In the genomic region with DNA sequence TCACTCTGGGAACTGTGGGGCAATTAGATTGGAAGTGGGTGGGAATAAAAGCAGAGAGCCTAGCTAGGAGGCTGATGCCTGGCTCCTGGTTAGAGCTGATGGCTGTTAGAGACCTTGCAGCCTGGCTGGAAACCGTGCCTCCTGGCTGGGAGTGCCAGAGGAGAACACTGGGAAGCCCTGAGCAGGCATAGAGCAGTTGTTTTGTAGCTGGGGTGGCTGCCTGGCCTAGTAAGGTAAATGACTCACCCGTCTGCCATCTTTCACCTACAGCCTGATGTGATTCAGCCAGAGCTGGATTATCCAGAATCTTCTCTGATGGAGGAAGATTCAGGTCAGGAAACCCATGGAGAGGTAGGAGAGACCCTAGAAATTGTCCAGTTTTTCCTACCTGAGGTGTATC, we compare ENCODE assay signal across 15 cellular contexts. TPM values are rescaled to one million over a fixed set of nuclear protein-coding genes. Genes with fewer than 3 reads are reported as not detected.
DNase-seq lines count a peak whose midpoint lies in the region; ATAC-seq, FAIRE-seq and TF ChIP-seq lines count a peak whose summit lies in the region.
"Had no signal": no experiment of that assay in that cellular context is flagged by ENCODE, and none has a peak within 500 bp of the region (broad histone marks: within the 10 kb centered on the region; RNA-seq: fewer than 3 reads in every experiment).

No MANE protein-coding gene starts in this region.

- no peak for TF ChIP-seq CTCF in AG10803 (conservative IDR thresholded peaks at IDR 0.05; ENCODE audit: low read length)
- no peak for TF ChIP-seq CTCF in H1 (IDR thresholded peaks at IDR 0.05; ENCODE audit: control extremely low read depth in 1 of 3, insufficient read depth in 1 of 3, low read depth in 1 of 3, low read length in 3 of 3)
- TF ChIP-seq CTCF in transverse colon (IDR thresholded peaks at IDR 0.05), result no peak

- H3K27me3 ChIP-seq in H1 (replicated peaks in 1 of 4; ENCODE audit: control insufficient read depth in 3 of 4, extremely low read depth in 1 of 4, insufficient read depth in 3 of 4, low read length in 3 of 4) (no peaks in the 10 kb centered on the region), mesenchymal stem cell (ENCODE audit: control insufficient read depth in 1 of 2, insufficient read depth in 1 of 2, low read length in 2 of 2) (no peaks in the 10 kb centered on the region), transverse colon (no peaks in the 10 kb centered on the region)
- no peaks in the 10 kb centered on the region for H3K27me3 ChIP-seq in effector memory CD4-positive, alpha-beta T cell (replicated peaks; ENCODE audit: control insufficient read depth, insufficient read depth, low read length, poor library complexity, severe bottlenecking)
- H3K27me3 ChIP-seq: BLaER1 treated with 17β-estradiol and CSF1 and Interleukin-3, amounts not matched to agents 10 nM and 100 nM; SJSA1; tibial artery had no signal

- H4K20me1 ChIP-seq in H1 (replicated peaks in 1 of 2; ENCODE audit: control insufficient read depth in 1 of 2, insufficient read depth in 2 of 2, low read length in 2 of 2), result peaks cover 0 to under 1% of the 10 kb centered on the region in 2 experiments

- H3K14ac ChIP-seq in H1 (ENCODE audit: insufficient read length) (no peak overlapping the region), mesenchymal stem cell (ENCODE audit: low read length in 2 of 2) (no peak overlapping the region)

- no peak overlapping the region for H4K8ac ChIP-seq in H1 (ENCODE audit: extremely low read depth, insufficient read depth, low read length)
- no peak overlapping the region for H4K8ac ChIP-seq in mesenchymal stem cell (ENCODE audit: low read length)

- POLR2A ChIA-PET in H1 (lab: Charles Lee; ENCODE audit: partially characterized antibody), result interaction anchor here (0.7 to 1.1 kb wide), 2 partner anchors 12 to 17 kb away, joined by 3 read pairs; no protein-coding TSS in a partner anchor

- H3K18ac ChIP-seq in H1 (ENCODE audit: extremely low read depth, low read length), result no peak overlapping the region
- H3K18ac ChIP-seq in mesenchymal stem cell (ENCODE audit: low read depth in 1 of 2, low read length in 2 of 2), result peak overlapping the region in 1 of 2 experiments; percentile 18

- no peak overlapping the region for H2BK120ac ChIP-seq in H1 (replicated peaks; ENCODE audit: low read depth, low read length)
- no peak overlapping the region for H2BK120ac ChIP-seq in mesenchymal stem cell (ENCODE audit: low read depth, low read length)

- H3K79me1 ChIP-seq in H1 (ENCODE audit: low read depth, low read length) (peaks cover 2% of the 10 kb centered on the region; the same call in 1 of the 2 replicates), mesenchymal stem cell (replicated peaks; ENCODE audit: low read length, poor library complexity, severe bottlenecking) (peaks cover 13% of the 10 kb centered on the region)

- no peak overlapping the region for H2BK20ac ChIP-seq in H1 (ENCODE audit: low read length)

- DNase-seq in AG10803 (ENCODE audit: low read depth) (peak; percentile 29), M059J (ENCODE audit: low read depth) (peak; percentile 82), H1 (ENCODE audit: low read depth in 1 of 2, low spot score in 2 of 2) (peak in 1 of 2 experiments; percentile 23), mesenchymal stem cell (peak; percentile 26), transverse colon (no peak), amniotic stem cell (lab: John Stamatoyannopoulos, UW) (no peak)
- no peak for DNase-seq in effector memory CD4-positive, alpha-beta T cell
- DNase-seq: activated T-cell treated with anti-CD3 and anti-CD28 coated beads, Interleukin-2, amount 50 U/mL, for 72 hours; tibial artery had no signal

- no peaks in the 10 kb centered on the region; the same call in 1 of the 2 replicates for H3K23me2 ChIP-seq in H1 (ENCODE audit: low read depth, low read length)

- H2BK15ac ChIP-seq in H1 (ENCODE audit: low read length), result no peak overlapping the region
- no peak overlapping the region for H2BK15ac ChIP-seq in mesenchymal stem cell (ENCODE audit: low read depth, poor library complexity, severe bottlenecking)

- H3K4me3 ChIP-seq in AG10803 (ENCODE audit: low read length), result no peak overlapping the region
- no peak overlapping the region for H3K4me3 ChIP-seq in H1 (ENCODE audit: extremely low read depth in 1 of 4, insufficient read depth in 2 of 4, low read depth in 3 of 4, low read length in 4 of 4)
- H3K4me3 ChIP-seq in mesenchymal stem cell (ENCODE audit: insufficient read depth in 1 of 2, low read depth in 1 of 2, low read length in 2 of 2), result no peak overlapping the region
- no peak overlapping the region for H3K4me3 ChIP-seq in transverse colon
- H3K4me3 ChIP-seq in effector memory CD4-positive, alpha-beta T cell (ENCODE audit: insufficient read depth, low read depth, low read length, poor library complexity, severe bottlenecking), result no peak overlapping the region
- H3K4me3 ChIP-seq: BLaER1 treated with 17β-estradiol and CSF1 and Interleukin-3, amounts not matched to agents 10 nM and 100 nM; lung; SJSA1; tibial artery had no signal

- H2AFZ ChIP-seq in H1 (ENCODE audit: low read length) (no peak overlapping the region), mesenchymal stem cell (ENCODE audit: low read depth, low read length) (no peak overlapping the region)

- no peak for ATAC-seq in HG03378 (IDR thresholded peaks at IDR 0.05; ENCODE audit: unreplicated experiment)
- ATAC-seq: activated T-cell treated with anti-CD3 and anti-CD28 coated beads, Interleukin-2, amount 50 U/mL, for 72 hours had no signal

- H3K4me2 ChIP-seq in H1 (ENCODE audit: insufficient read depth in 1 of 2, low read depth in 2 of 2, low read length in 2 of 2) (no peak overlapping the region), mesenchymal stem cell (ENCODE audit: low read length, poor library complexity, severe bottlenecking) (no peak overlapping the region)
- H3K4me2 ChIP-seq: BLaER1 treated with 17β-estradiol and CSF1 and Interleukin-3, amounts not matched to agents 10 nM and 100 nM had no signal

- no peaks in the 10 kb centered on the region for H3K9me3 ChIP-seq in H1 (ENCODE audit: insufficient read depth in 2 of 2, low read depth in 1 of 2, low read length in 1 of 2)
- H3K9me3 ChIP-seq in mesenchymal stem cell (ENCODE audit: control insufficient read depth, low read length), result no peaks in the 10 kb centered on the region
- H3K9me3 ChIP-seq in transverse colon, result no peaks in the 10 kb centered on the region
- no peaks in the 10 kb centered on the region for H3K9me3 ChIP-seq in effector memory CD4-positive, alpha-beta T cell (ENCODE audit: control insufficient read depth, low read length)
- H3K9me3 ChIP-seq: BLaER1 treated with 17β-estradiol and CSF1 and Interleukin-3, amounts not matched to agents 10 nM and 100 nM; SJSA1; tibial artery had no signal

- in situ Hi-C loops in transverse colon (cut with MboI; ENCODE audit: low pct_ligation_motif_present in 1 of 4, low pct_unique_long_range_greater_than_20kb in 1 of 4, low sequenced_read_pairs in 3 of 4), result no loop called here

- CTCF ChIA-PET in H1 (lab: Charles Lee; ENCODE audit: partially characterized antibody), result interaction anchor here (0.6 to 5.2 kb wide), 22 partner anchors 10 to 508 kb away, joined by 3 to 33 read pairs (median 4); no protein-coding TSS in a partner anchor

- intact Hi-C loops in transverse colon (cut with DNase I; ENCODE audit: low total_unique reads), result no loop called here

- H3K79me2 ChIP-seq in H1 (ENCODE audit: control insufficient read depth in 1 of 2, insufficient read depth in 2 of 2, low read length in 2 of 2), result peaks cover 1 to 2% of the 10 kb centered on the region in 2 experiments; a peak in 2 of 4 replicates

- H3K36me3 ChIP-seq in H1 (ENCODE audit: control insufficient read depth in 2 of 4, insufficient read depth in 4 of 4, low read length in 3 of 4) (peaks cover 3 to 13% (median 6%) of the 10 kb centered on the region in 4 experiments; a peak in 6 of 8 replicates), mesenchymal stem cell (ENCODE audit: control insufficient read depth in 1 of 2, insufficient read depth in 2 of 2, low read depth in 1 of 2, low read length in 2 of 2) (peaks cover 19 to 24% of the 10 kb centered on the region in 2 experiments), transverse colon (peaks cover 0 to 11% (median 6%) of the 10 kb centered on the region in 4 donors)
- H3K36me3 ChIP-seq in effector memory CD4-positive, alpha-beta T cell (ENCODE audit: control insufficient read depth, insufficient read depth, low read length), result peaks cover 16% of the 10 kb centered on the region

- no peak overlapping the region for H3K27ac ChIP-seq in H1 (ENCODE audit: low read depth, low read length)
- H3K27ac ChIP-seq in mesenchymal stem cell (ENCODE audit: low read length, poor library complexity, severe bottlenecking), result peak overlapping the region; percentile 72
- H3K27ac ChIP-seq in transverse colon, result no peak overlapping the region
- H3K27ac ChIP-seq in effector memory CD4-positive, alpha-beta T cell (ENCODE audit: insufficient read depth, low read length, poor library complexity, severe bottlenecking), result no peak overlapping the region
- H3K27ac ChIP-seq: BLaER1 treated with 17β-estradiol and CSF1 and Interleukin-3, amounts not matched to agents 10 nM and 100 nM; SJSA1; tibial artery had no signal

- no peak for FAIRE-seq in H1 (lab: Jason Lieb, UNC)
- FAIRE-seq: frontal cortex had no signal

- H3K4ac ChIP-seq in H1 (replicated peaks; ENCODE audit: insufficient read length, low read depth, low read length) (no peak overlapping the region), mesenchymal stem cell (ENCODE audit: low read depth in 1 of 2, low read length in 2 of 2) (no peak overlapping the region)

- no peak overlapping the region for H2BK5ac ChIP-seq in H1 (ENCODE audit: low read depth, low read length)
- H2BK5ac ChIP-seq in mesenchymal stem cell (ENCODE audit: low read depth, low read length, poor library complexity, severe bottlenecking), result no peak overlapping the region

- H4K5ac ChIP-seq in H1 (ENCODE audit: insufficient read length, low read depth, low read length), result no peak overlapping the region

- H3K23ac ChIP-seq in H1 (ENCODE audit: insufficient read length), result no peak overlapping the region
- no peak overlapping the region for H3K23ac ChIP-seq in mesenchymal stem cell (ENCODE audit: low read length in 2 of 2)

- TF ChIP-seq POLR2A in H1 (IDR thresholded peaks at IDR 0.05; ENCODE audit: control extremely low read depth in 1 of 2, low read depth in 2 of 2, low read length in 2 of 2) (no peak), transverse colon (IDR thresholded peaks at IDR 0.05) (no peak)

- no peak for TF ChIP-seq RAD21 in H1 (IDR thresholded peaks at IDR 0.05 in 1 of 2, conservative IDR thresholded peaks at IDR 0.05 in 1 of 2; ENCODE audit: low read depth in 2 of 2, low read length in 2 of 2)

- TF ChIP-seq EP300 in H1 (IDR thresholded peaks at IDR 0.05; ENCODE audit: borderline replicate concordance in 1 of 2, low read depth in 2 of 2, low read length in 2 of 2) (no peak), transverse colon (IDR thresholded peaks at IDR 0.05; ENCODE audit: low read depth) (no peak)

- 53% methylated on average over 2 of the region's 2 CpGs; no CpG with 5 or more reads in 1 of the 2 experiments for WGBS in H1 (ENCODE audit: extremely low coverage in 1 of 2, insufficient coverage in 1 of 2, insufficient read length in 1 of 2, insufficient replicate concordance in 2 of 2, low coverage in 1 of 2, low lambda C conversion rate in 2 of 2, missing lambda C conversion rate in 1 of 2), 2 experiments
- WGBS in mesenchymal stem cell, result 55% methylated on average over 2 of the region's 2 CpGs
- WGBS in transverse colon (ENCODE audit: low coverage in 1 of 2), 2 donors, result 73% methylated on average over 2 of the region's 2 CpGs; no CpG with 5 or more reads in 1 of the 2 donors

- no peak overlapping the region for H3K9ac ChIP-seq in H1 (replicated peaks in 1 of 4; ENCODE audit: extremely low read depth in 1 of 4, low read depth in 3 of 4, low read length in 3 of 4)
- peak overlapping the region; percentile 24 for H3K9ac ChIP-seq in mesenchymal stem cell (ENCODE audit: low read length)
- H3K9ac ChIP-seq: BLaER1 treated with 17β-estradiol and CSF1 and Interleukin-3, amounts not matched to agents 10 nM and 100 nM had no signal

- no peak overlapping the region for H3K56ac ChIP-seq in H1 (replicated peaks; ENCODE audit: insufficient read length, low read depth, low read length)

- no peak overlapping the region for H4K91ac ChIP-seq in H1 (replicated peaks; ENCODE audit: insufficient read length, low read length)
- no peak overlapping the region for H4K91ac ChIP-seq in mesenchymal stem cell (ENCODE audit: low read length)

- H3K4me1 ChIP-seq in H1 (replicated peaks in 1 of 4; ENCODE audit: control insufficient read depth in 3 of 4, insufficient read depth in 4 of 4, low read length in 3 of 4) (peaks cover 0 to 2% (median 1%) of the 10 kb centered on the region in 4 experiments; a peak in 4 of 7 replicates), mesenchymal stem cell (ENCODE audit: control insufficient read depth, insufficient read depth, low read depth, low read length) (peaks cover 11% of the 10 kb centered on the region), transverse colon (peaks cover 4 to 8% (median 7%) of the 10 kb centered on the region in 4 donors)
- no peaks in the 10 kb centered on the region for H3K4me1 ChIP-seq in effector memory CD4-positive, alpha-beta T cell (ENCODE audit: control insufficient read depth, insufficient read depth, low read length, poor library complexity, severe bottlenecking)

- no peak overlapping the region for H2BK12ac ChIP-seq in H1 (ENCODE audit: low read depth, low read length)
- H2BK12ac ChIP-seq in mesenchymal stem cell (ENCODE audit: low read length in 2 of 2), result no peak overlapping the region

- H2AK5ac ChIP-seq in H1 (ENCODE audit: low read depth, low read length) (no peak overlapping the region), mesenchymal stem cell (ENCODE audit: low read length, severe bottlenecking) (peak overlapping the region; percentile 27)

RNA-seq across cellular contexts. Expression of a gene that starts 6.1 kb away (rescaled TPM):
- total RNA-seq in M059J (2014; rRNA removed; shearing (Covaris generic)), result 126 and 140 TPM in 2 replicates
- 102 and 106 TPM in 2 replicates for total RNA-seq in H1 (2021; fragmentation: NEBNext Ultra II Directional; extraction: Animal tissue kit (Norgen Biotek cat#: 25700))
- polyA plus RNA-seq in H1 (2011; rRNA removed), result 253 and 260 TPM in 2 replicates
- 192 TPM for polyA plus RNA-seq in H1 (2011; cell fraction: cytosol; rRNA removed)
- 141 TPM for polyA plus RNA-seq in H1 (2011; cell fraction: nucleus; rRNA removed)
- polyA plus RNA-seq in H1 (2012, experiment 1 of 2), result 152 to 189 TPM (median 187 TPM) in 4 replicates
- 132 TPM for polyA plus RNA-seq in H1 (2012, experiment 2 of 2)
- 123 TPM for polyA plus RNA-seq in H1 (2013, experiment 1 of 2)
- 125 TPM for polyA plus RNA-seq in H1 (2013, experiment 2 of 2)
- polyA minus RNA-seq in H1 (2011; rRNA and poly(A)+ RNA removed), result 52.2 and 80.8 TPM in 2 replicates
- 63.9 TPM for polyA minus RNA-seq in H1 (2011; cell fraction: cytosol; rRNA and poly(A)+ RNA removed)
- polyA minus RNA-seq in H1 (2011; cell fraction: nucleus; rRNA and poly(A)+ RNA removed), result 56.3 TPM
- 145 TPM for polyA plus RNA-seq in mesenchymal stem cell (2013, experiment 1 of 2)
- 148 TPM for polyA plus RNA-seq in mesenchymal stem cell (2013, experiment 2 of 2)
- total RNA-seq in transverse colon, result 100 to 1,000 TPM in 1 of 4 donors, 10 to 100 TPM in 3; 22.4 to 139 (median 47.3) TPM

RNA-seq across cellular contexts. Expression of a gene that starts 6.4 kb away (rescaled TPM):
- 19.4 and 27.5 TPM in 2 replicates for total RNA-seq in M059J (2014; rRNA removed; shearing (Covaris generic))
- total RNA-seq in H1 (2021; fragmentation: NEBNext Ultra II Directional; extraction: Animal tissue kit (Norgen Biotek cat#: 25700)), result 13.8 and 14.0 TPM in 2 replicates
- 35.6 and 38.3 TPM in 2 replicates for polyA plus RNA-seq in H1 (2011; rRNA removed)
- polyA plus RNA-seq in H1 (2011; cell fraction: cytosol; rRNA removed), result 26.0 TPM
- 22.7 TPM for polyA plus RNA-seq in H1 (2011; cell fraction: nucleus; rRNA removed)
- 8.0 to 18.7 TPM (median 17.5 TPM) in 4 replicates for polyA plus RNA-seq in H1 (2012, experiment 1 of 2)
- polyA plus RNA-seq in H1 (2012, experiment 2 of 2), result 28.9 TPM
- polyA plus RNA-seq in H1 (2013, experiment 1 of 2), result 14.2 TPM
- 13.4 TPM for polyA plus RNA-seq in H1 (2013, experiment 2 of 2)
- polyA minus RNA-seq in H1 (2011; rRNA and poly(A)+ RNA removed), result 5.7 and 8.4 TPM in 2 replicates
- 3.3 TPM for polyA minus RNA-seq in H1 (2011; cell fraction: cytosol; rRNA and poly(A)+ RNA removed)
- 6.4 TPM for polyA minus RNA-seq in H1 (2011; cell fraction: nucleus; rRNA and poly(A)+ RNA removed)
- polyA plus RNA-seq in mesenchymal stem cell (2013, experiment 1 of 2), result 30.6 TPM
- 33.0 TPM for polyA plus RNA-seq in mesenchymal stem cell (2013, experiment 2 of 2)
- total RNA-seq in transverse colon, result 10 to 100 TPM in 3 of 4 donors, not detected in 1; 13.8 to 20.2 (median 19.1) TPM

RNA-seq across cellular contexts. Expression of a gene that starts 53.4 kb away (rescaled TPM):
- 0.52 and 1.7 TPM in 2 replicates for total RNA-seq in M059J (2014; rRNA removed; shearing (Covaris generic))
- 0.20 and 0.34 TPM in 2 replicates for total RNA-seq in H1 (2021; fragmentation: NEBNext Ultra II Directional; extraction: Animal tissue kit (Norgen Biotek cat#: 25700))
- 0.36 and 1.0 TPM in 2 replicates for polyA plus RNA-seq in H1 (2011; rRNA removed)
- polyA plus RNA-seq in H1 (2011; cell fraction: cytosol; rRNA removed), result 0.92 TPM
- 1.5 TPM for polyA plus RNA-seq in H1 (2011; cell fraction: nucleus; rRNA removed)
- polyA plus RNA-seq in H1 (2012, experiment 1 of 2), result 0.41 to 0.54 TPM (median 0.45 TPM) in 4 replicates
- polyA plus RNA-seq in H1 (2012, experiment 2 of 2), result 0.33 TPM
- 0.06 TPM for polyA plus RNA-seq in H1 (2013, experiment 1 of 2)
- 0.09 TPM for polyA plus RNA-seq in H1 (2013, experiment 2 of 2)
- polyA minus RNA-seq in H1 (2011; rRNA and poly(A)+ RNA removed), result 0.10 and 0.60 TPM in 2 replicates
- 0.51 TPM for polyA minus RNA-seq in H1 (2011; cell fraction: cytosol; rRNA and poly(A)+ RNA removed)
- 0.50 TPM for polyA minus RNA-seq in H1 (2011; cell fraction: nucleus; rRNA and poly(A)+ RNA removed)
- not detected for polyA plus RNA-seq in mesenchymal stem cell (2013, experiment 1 of 2)
- not detected for polyA plus RNA-seq in mesenchymal stem cell (2013, experiment 2 of 2)
- not detected for total RNA-seq in transverse colon
- total RNA-seq: posterior vena cava, SJSA1 had no signal

Comparison
In these comparisons a context has a peak if more than half of its experiments do, and no peak if none do; other contexts are left out.
1. DNase-seq: peak in AG10803 (single experiment), M059J (single experiment) and mesenchymal stem cell (single experiment); none in transverse colon (single experiment), effector memory CD4-positive, alpha-beta T cell (0 of 3) and amniotic stem cell (single experiment).